Comparison of ENCODE assay signal across 16 cellular contexts in genomic region chr3:131892331-131892730, GRCh38.
DNase-seq lines count a peak whose midpoint lies in the region; TF ChIP-seq lines count a peak whose summit lies in the region.
"Had no signal": no experiment of that assay in that cellular context is flagged by ENCODE, and none has a peak within 500 bp of the region (broad histone marks: within the 10 kb centered on the region; RNA-seq: fewer than 3 reads in every experiment).

No MANE protein-coding gene starts in this region.

- H3K27ac Mint-ChIP-seq in mesothelial cell of epicardium: no peak overlapping the region
- no peak overlapping the region for H3K27ac Mint-ChIP-seq in activated T-helper 2 cell treated with anti-CD3 and anti-CD28 coated beads, Interferon-gamma antibody, Interleukin-2, Interleukin-4, amounts not matched to agents 10 μg/mL and 5 μg/mL and 100 μg/mL, durations not matched to agents 14 hours and 24 hours and 36 hours
- H3K27ac Mint-ChIP-seq in activated CD4-positive, alpha-beta memory T cell treated with anti-CD3 and anti-CD28 coated beads, Interleukin-2, amount 10 ng/mL, durations not matched to agents 7 days and 5 days: no peak overlapping the region
- H3K27ac Mint-ChIP-seq: CD14-positive monocyte, IgD-negative memory B cell had no signal

- no peaks in the 10 kb centered on the region for H3K9me3 ChIP-seq in AG04450 (ENCODE audit: control insufficient read depth, insufficient read depth, low read length)
- no peaks in the 10 kb centered on the region for H3K9me3 ChIP-seq in GM23248 (ENCODE audit: low read depth)

- H4K20me1 ChIP-seq in GM23248 (ENCODE audit: insufficient read depth): no peaks in the 10 kb centered on the region

- no peaks in the 10 kb centered on the region for H3F3A ChIP-seq in GM23248 (ENCODE audit: insufficient read depth)

- H3K9me2 ChIP-seq in GM23248 (ENCODE audit: insufficient read depth): no peaks in the 10 kb centered on the region

- H2AFZ ChIP-seq in GM23248: no peak overlapping the region

- POLR2A ChIA-PET in AG04450 (lab: Yijun Ruan, JAX): no interaction called here
- POLR2A ChIA-PET in activated CD4-positive, alpha-beta memory T cell treated with anti-CD3 and anti-CD28 coated beads, Interleukin-2, amount 10 ng/mL, durations not matched to agents 7 days and 5 days (lab: Charles Lee): no interaction called here

- no peak overlapping the region for H3K27ac ChIP-seq in AG04450 (ENCODE audit: low read depth, low read length)
- H3K27ac ChIP-seq in GM23248: no peak overlapping the region
- no peak overlapping the region for H3K27ac ChIP-seq in VCaP
- H3K27ac ChIP-seq: A549 had no signal

- H3K4me2 ChIP-seq in GM23248 (ENCODE audit: unreplicated experiment): no peak overlapping the region
- H3K4me2 ChIP-seq: A549 had no signal

- DNase-seq in AG04450 (ENCODE audit: low read depth, low spot score): no peak
- peak; percentile 17 for DNase-seq in GM23248
- DNase-seq in mesothelial cell of epicardium (ENCODE audit: low spot score in 2 of 2, unreplicated experiment in 2 of 2): no peak
- no peak for DNase-seq in activated T-helper 2 cell treated with anti-CD3 and anti-CD28 coated beads, Interferon-gamma antibody, Interleukin-2, Interleukin-4, amounts not matched to agents 10 μg/mL and 5 μg/mL and 100 μg/mL, durations not matched to agents 14 hours and 24 hours and 36 hours (ENCODE audit: low spot score)
- no peak for DNase-seq in DMS114 treated with DMSO at 0.1 percent for 48 hours (lab: John Stamatoyannopoulos, UW; ENCODE audit: unreplicated experiment)
- DNase-seq in activated CD4-positive, alpha-beta memory T cell treated with anti-CD3 and anti-CD28 coated beads, Interleukin-2, amount 10 ng/mL, durations not matched to agents 7 days and 5 days: no peak
- no peak for DNase-seq in KG1 (lab: John Stamatoyannopoulos, UW)
- DNase-seq: MV-4-11, NCI-H1436, NCI-H2029 treated with DMSO at 0.1 percent for 48 hours, NCI-H524 treated with DMSO at 0.1 percent for 48 hours, RPMI8226 had no signal

- CTCF ChIA-PET in AG04450 (lab: Charles Lee): interaction anchor here (0.9 to 2.8 kb wide), 7 partner anchors 8 to 137 kb away, joined by 3 to 14 read pairs (median 4); no protein-coding TSS in a partner anchor
- CTCF ChIA-PET in activated CD4-positive, alpha-beta memory T cell treated with anti-CD3 and anti-CD28 coated beads, Interleukin-2, amount 10 ng/mL, durations not matched to agents 7 days and 5 days (lab: Charles Lee): no interaction called here

- no peak overlapping the region for H3K4me3 Mint-ChIP-seq in mesothelial cell of epicardium
- H3K4me3 Mint-ChIP-seq in activated T-helper 2 cell treated with anti-CD3 and anti-CD28 coated beads, Interferon-gamma antibody, Interleukin-2, Interleukin-4, amounts not matched to agents 10 μg/mL and 5 μg/mL and 100 μg/mL, durations not matched to agents 14 hours and 24 hours and 36 hours (ENCODE audit: low read depth): no peak overlapping the region
- H3K4me3 Mint-ChIP-seq in activated CD4-positive, alpha-beta memory T cell treated with anti-CD3 and anti-CD28 coated beads, Interleukin-2, amount 10 ng/mL, durations not matched to agents 7 days and 5 days: no peak overlapping the region
- H3K4me3 Mint-ChIP-seq: CD14-positive monocyte, IgD-negative memory B cell had no signal

- in situ Hi-C loops in GM23248 (cut with MboI): no loop called here

- H3K79me2 ChIP-seq in GM23248 (ENCODE audit: insufficient read depth): no peaks in the 10 kb centered on the region

- no peaks in the 10 kb centered on the region for H3K27me3 ChIP-seq in AG04450 (ENCODE audit: control insufficient read depth, insufficient read depth, low read length)
- H3K27me3 ChIP-seq in GM23248 (replicated peaks; ENCODE audit: insufficient read depth): no peaks in the 10 kb centered on the region

- intact Hi-C loops in activated T-helper 2 cell treated with anti-CD3 and anti-CD28 coated beads, Interferon-gamma antibody, Interleukin-2, Interleukin-4, amounts not matched to agents 10 μg/mL and 5 μg/mL and 100 μg/mL, durations not matched to agents 14 hours and 24 hours and 36 hours (cut with micrococcal nuclease): no loop called here

- H3K9me3 Mint-ChIP-seq in mesothelial cell of epicardium: peaks cover 8% of the 10 kb centered on the region
- H3K9me3 Mint-ChIP-seq in activated T-helper 2 cell treated with anti-CD3 and anti-CD28 coated beads, Interferon-gamma antibody, Interleukin-2, Interleukin-4, amounts not matched to agents 10 μg/mL and 5 μg/mL and 100 μg/mL, durations not matched to agents 14 hours and 24 hours and 36 hours: no peaks in the 10 kb centered on the region
- no peaks in the 10 kb centered on the region for H3K9me3 Mint-ChIP-seq in activated CD4-positive, alpha-beta memory T cell treated with anti-CD3 and anti-CD28 coated beads, Interleukin-2, amount 10 ng/mL, durations not matched to agents 7 days and 5 days

- H3K36me3 ChIP-seq in GM23248 (ENCODE audit: low read depth): no peaks in the 10 kb centered on the region

- H3K36me3 Mint-ChIP-seq in mesothelial cell of epicardium: no peaks in the 10 kb centered on the region
- H3K36me3 Mint-ChIP-seq in activated T-helper 2 cell treated with anti-CD3 and anti-CD28 coated beads, Interferon-gamma antibody, Interleukin-2, Interleukin-4, amounts not matched to agents 10 μg/mL and 5 μg/mL and 100 μg/mL, durations not matched to agents 14 hours and 24 hours and 36 hours (ENCODE audit: low read depth): no peaks in the 10 kb centered on the region
- no peaks in the 10 kb centered on the region for H3K36me3 Mint-ChIP-seq in activated CD4-positive, alpha-beta memory T cell treated with anti-CD3 and anti-CD28 coated beads, Interleukin-2, amount 10 ng/mL, durations not matched to agents 7 days and 5 days (ENCODE audit: low read depth)
- H3K36me3 Mint-ChIP-seq: CD14-positive monocyte, IgD-negative memory B cell had no signal

- H3K27me3 Mint-ChIP-seq in mesothelial cell of epicardium (ENCODE audit: low read depth): peaks cover 5% of the 10 kb centered on the region
- H3K27me3 Mint-ChIP-seq in activated T-helper 2 cell treated with anti-CD3 and anti-CD28 coated beads, Interferon-gamma antibody, Interleukin-2, Interleukin-4, amounts not matched to agents 10 μg/mL and 5 μg/mL and 100 μg/mL, durations not matched to agents 14 hours and 24 hours and 36 hours (ENCODE audit: low read depth): peaks cover 2% of the 10 kb centered on the region
- H3K27me3 Mint-ChIP-seq in activated CD4-positive, alpha-beta memory T cell treated with anti-CD3 and anti-CD28 coated beads, Interleukin-2, amount 10 ng/mL, durations not matched to agents 7 days and 5 days: no peaks in the 10 kb centered on the region
- H3K27me3 Mint-ChIP-seq: IgD-negative memory B cell had no signal

- H3K4me1 Mint-ChIP-seq in mesothelial cell of epicardium: no peaks in the 10 kb centered on the region
- H3K4me1 Mint-ChIP-seq in activated T-helper 2 cell treated with anti-CD3 and anti-CD28 coated beads, Interferon-gamma antibody, Interleukin-2, Interleukin-4, amounts not matched to agents 10 μg/mL and 5 μg/mL and 100 μg/mL, durations not matched to agents 14 hours and 24 hours and 36 hours (ENCODE audit: low read depth): no peaks in the 10 kb centered on the region
- no peaks in the 10 kb centered on the region for H3K4me1 Mint-ChIP-seq in activated CD4-positive, alpha-beta memory T cell treated with anti-CD3 and anti-CD28 coated beads, Interleukin-2, amount 10 ng/mL, durations not matched to agents 7 days and 5 days
- H3K4me1 Mint-ChIP-seq: CD14-positive monocyte, IgD-negative memory B cell had no signal

- H3K9ac ChIP-seq in GM23248: no peak overlapping the region

- TF ChIP-seq CTCF in AG04450 (IDR thresholded peaks at IDR 0.05; ENCODE audit: low read depth, low read length) (0 out of 2 replicates have a peak, but pooled peaks have one; percentile 12), VCaP (conservative IDR thresholded peaks at IDR 0.05) (0 out of 2 replicates have a peak, but pooled peaks have one; percentile 10), mesothelial cell of epicardium (IDR thresholded peaks at IDR 0.05; ENCODE audit: unreplicated experiment) (peak; percentile 41)

- no peaks in the 10 kb centered on the region for H3K4me1 ChIP-seq in GM23248 (ENCODE audit: insufficient read depth)
- H3K4me1 ChIP-seq: A549 had no signal

- no peak overlapping the region for H3K4me3 ChIP-seq in AG04450 (ENCODE audit: low read depth, low read length)
- H3K4me3 ChIP-seq in GM23248: no peak overlapping the region
- H3K4me3 ChIP-seq: A549 had no signal
